19 cellular contexts compared by ENCODE assay signal in the genomic region with DNA sequence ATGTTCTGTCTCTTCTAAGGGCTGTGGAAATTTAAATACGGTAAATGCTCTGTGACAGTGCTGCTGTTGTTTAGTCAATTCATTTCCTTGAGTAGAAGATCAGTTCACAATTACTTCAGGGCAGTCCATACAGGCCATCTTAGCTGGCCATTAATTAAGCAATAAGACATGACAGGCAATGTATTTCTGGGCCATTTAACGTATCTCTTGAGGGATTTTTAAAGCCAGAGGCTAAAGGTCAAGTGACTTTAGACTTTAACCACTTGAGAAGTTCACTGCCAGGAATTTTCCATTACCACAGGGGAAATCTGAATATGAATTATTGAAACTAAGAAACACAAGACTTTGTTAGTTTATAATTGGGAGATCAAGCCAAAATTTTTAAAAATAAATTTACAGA.
"Had no signal": no experiment of that assay in that cellular context is flagged by ENCODE, and none has a peak within 500 bp of the region (broad histone marks: within the 10 kb centered on the region; RNA-seq: fewer than 3 reads in every experiment).

No MANE protein-coding gene starts in this region.

- H3K36me3 ChIP-seq: breast epithelium, right lobe of liver, thoracic aorta had no signal

- H3K27ac ChIP-seq: breast epithelium, right lobe of liver had no signal

- H3K27me3 ChIP-seq: breast epithelium, right lobe of liver had no signal

- H3K4me1 ChIP-seq: breast epithelium, right lobe of liver had no signal

- DNase-seq: activated B cell treated with CpG ODN at 0.5 μM for 24 hours; activated CD4-positive, alpha-beta T cell treated with anti-CD3 and anti-CD28 coated beads, Interleukin-2, amount 50 U/mL, for 1 hour; activated CD8-positive, alpha-beta T cell treated with anti-CD3 and anti-CD28 coated beads for 36 hours; activated gamma-delta T cell treated with Interleukin-2 at 50 U/mL for 16 hours; activated naive CD4-positive, alpha-beta T cell treated with anti-CD3 and anti-CD28 coated beads, Interleukin-2, amount 50 U/mL, for 16 hours; activated T-cell treated with anti-CD3 and anti-CD28 coated beads, Interleukin-2, amount 50 U/mL, for 4 hours; amniotic stem cell; endodermal cell; islet precursor cell; midbrain; natural killer cell; right lobe of liver; stimulated activated CD4-positive, alpha-beta T cell treated with anti-CD3 and anti-CD28 coated beads, Interleukin-12 subunit alpha, Interleukin-12 subunit beta, amount 100 ng/mL, for 4 hours; stimulated activated CD4-positive, alpha-beta T cell treated with anti-CD3 and anti-CD28 coated beads, Interleukin-4, amount 100 ng/mL, for 1 hour; stimulated activated naive CD8-positive, alpha-beta T cell treated with anti-CD3 and anti-CD28 coated beads, Interleukin-15, Interleukin-2, amounts not matched to agents 100 U/mL and 50 U/mL, for 24 hours; T-cell; trophoblast cell had no signal

- H3K4me3 ChIP-seq: breast epithelium, right lobe of liver, thoracic aorta had no signal
